Comparison of ENCODE assay signal across 7 cellular contexts in genomic region chr11:106475181-106475580, GRCh38.
"Had no signal": no experiment of that assay in that cellular context is flagged by ENCODE, and none has a peak within 500 bp of the region (broad histone marks: within the 10 kb centered on the region; RNA-seq: fewer than 3 reads in every experiment).

No MANE protein-coding gene starts in this region.

- ATAC-seq: GM12878 had no signal

- FAIRE-seq: GM12878, GM12891, GM12892, GM18507, GM19239 had no signal

- DNase-seq: GDM1, GF-D8 had no signal

- H3K4me3 ChIP-seq: GM12878 had no signal
